11 cellular contexts compared by ENCODE assay signal in genomic region chr7:78587443-78588044, GRCh38.
DNase-seq lines count a peak whose midpoint lies in the region; ATAC-seq, FAIRE-seq and TF ChIP-seq lines count a peak whose summit lies in the region.
"Had no signal": no experiment of that assay in that cellular context is flagged by ENCODE, and none has a peak within 500 bp of the region (broad histone marks: within the 10 kb centered on the region; RNA-seq: fewer than 3 reads in every experiment).

No MANE protein-coding gene starts in this region.

- DNase-seq in Calu3 (peak; percentile 48), HPDE6-E6E7 (ENCODE audit: extremely low spot score) (peak; percentile 10), RWPE1 (ENCODE audit: low spot score) (peak; percentile 25), foreskin fibroblast (peak in 1 of 2 donors; percentile 22), lower lobe of right lung (no peak), frontal cortex (ENCODE audit: low spot score in 2 of 2) (no peak), cerebellar cortex (ENCODE audit: low spot score) (no peak)

- no peaks in the 10 kb centered on the region for H3K4me1 Mint-ChIP-seq in Calu3 (ENCODE audit: low read depth, unreplicated experiment)
- no peaks in the 10 kb centered on the region for H3K4me1 Mint-ChIP-seq in activated T-helper 17 cell treated with anti-CD3 and anti-CD28 coated beads, Interleukin-2, amount 50 U/mL, for 72 hours

- no peaks in the 10 kb centered on the region for H3K9me3 ChIP-seq in lower lobe of right lung

- no peaks in the 10 kb centered on the region for H3K27me3 ChIP-seq in lower lobe of right lung (ENCODE audit: low read depth)

- no peaks in the 10 kb centered on the region for H3K27me3 Mint-ChIP-seq in Calu3 (ENCODE audit: unreplicated experiment)
- no peaks in the 10 kb centered on the region for H3K27me3 Mint-ChIP-seq in activated T-helper 17 cell treated with anti-CD3 and anti-CD28 coated beads, Interleukin-2, amount 50 U/mL, for 72 hours

- H3K27ac ChIP-seq in RWPE1 = no peak overlapping the region
- no peak overlapping the region for H3K27ac ChIP-seq in lower lobe of right lung
- H3K27ac ChIP-seq: skin epidermis had no signal

- H3K4me3 ChIP-seq in foreskin fibroblast (ENCODE audit: low read depth in 1 of 2, low read length in 2 of 2) (no peak overlapping the region), lower lobe of right lung (no peak overlapping the region)
- H3K4me3 ChIP-seq: lung, skin epidermis had no signal

- H3K9me3 Mint-ChIP-seq in Calu3 (ENCODE audit: low read depth, unreplicated experiment) = no peaks in the 10 kb centered on the region
- peaks cover 3% of the 10 kb centered on the region for H3K9me3 Mint-ChIP-seq in activated T-helper 17 cell treated with anti-CD3 and anti-CD28 coated beads, Interleukin-2, amount 50 U/mL, for 72 hours

- BruUV-seq in Calu3 (replicated peaks; lab: Mats Ljungman, UMichigan) = no TSS peak

- TF ChIP-seq CTCF in Calu3 (IDR thresholded peaks at IDR 0.05; ENCODE audit: unreplicated experiment) = no peak
- peak; percentile 35 for TF ChIP-seq CTCF in RWPE1 (conservative IDR thresholded peaks at IDR 0.05; ENCODE audit: low read depth)
- TF ChIP-seq CTCF in foreskin fibroblast (IDR thresholded peaks at IDR 0.05; ENCODE audit: low read depth, low read length) = peak; percentile 22
- TF ChIP-seq CTCF in lower lobe of right lung (IDR thresholded peaks at IDR 0.05) = no peak

- no peak for ATAC-seq in lower lobe of right lung
- ATAC-seq in activated T-helper 17 cell treated with anti-CD3 and anti-CD28 coated beads, Interleukin-2, amount 50 U/mL, for 72 hours (replicated peaks) = no peak
- ATAC-seq: Right ventricle myocardium inferior had no signal

- H3K27ac Mint-ChIP-seq in Calu3 (ENCODE audit: unreplicated experiment) = no peak overlapping the region
- H3K27ac Mint-ChIP-seq in activated T-helper 17 cell treated with anti-CD3 and anti-CD28 coated beads, Interleukin-2, amount 50 U/mL, for 72 hours = no peak overlapping the region

- POLR2A ChIA-PET in RWPE1 (lab: Yijun Ruan, JAX; ENCODE audit: low non-redundant PET) = no interaction called here

- no peak for FAIRE-seq in frontal cortex (lab: Jason Lieb, UNC)

- no peak overlapping the region for H3K4me3 Mint-ChIP-seq in Calu3 (ENCODE audit: low read depth, unreplicated experiment)
- no peak overlapping the region for H3K4me3 Mint-ChIP-seq in activated T-helper 17 cell treated with anti-CD3 and anti-CD28 coated beads, Interleukin-2, amount 50 U/mL, for 72 hours

- no peaks in the 10 kb centered on the region for H3K4me1 ChIP-seq in lower lobe of right lung

- H3K36me3 Mint-ChIP-seq in Calu3 (ENCODE audit: insufficient read depth, unreplicated experiment) = no peaks in the 10 kb centered on the region
- H3K36me3 Mint-ChIP-seq in activated T-helper 17 cell treated with anti-CD3 and anti-CD28 coated beads, Interleukin-2, amount 50 U/mL, for 72 hours (ENCODE audit: low read depth) = no peaks in the 10 kb centered on the region

- intact Hi-C loops in Calu3 (cut with micrococcal nuclease; ENCODE audit: unreplicated experiment) (loop anchor here (1.0 to 2.0 kb wide), 3 partner anchors 192 to 589 kb away; no protein-coding TSS in a partner anchor), lower lobe of right lung (cut with DNase I) (no loop called here)

- no peaks in the 10 kb centered on the region for H3K36me3 ChIP-seq in lower lobe of right lung

- CTCF ChIA-PET in Calu3 (lab: Charles Lee) (interaction anchor here (0.7 kb wide), 1 partner anchor 186 kb away, joined by 4 read pairs; no protein-coding TSS in a partner anchor), RWPE1 (lab: Yijun Ruan, JAX) (no interaction called here)

Comparison
In these comparisons a context has a peak if more than half of its experiments do, and no peak if none do; other contexts are left out.
1. DNase-seq: peak in Calu3 (single experiment), HPDE6-E6E7 (single experiment) and RWPE1 (single experiment); none in lower lobe of right lung (single experiment), frontal cortex (0 of 2) and cerebellar cortex (single experiment).
2. CTCF ChIP-seq: peak in RWPE1 (single experiment) and foreskin fibroblast (single experiment); none in Calu3 (single experiment) and lower lobe of right lung (single experiment).